34 cellular contexts compared by ENCODE assay signal in the genomic region with DNA sequence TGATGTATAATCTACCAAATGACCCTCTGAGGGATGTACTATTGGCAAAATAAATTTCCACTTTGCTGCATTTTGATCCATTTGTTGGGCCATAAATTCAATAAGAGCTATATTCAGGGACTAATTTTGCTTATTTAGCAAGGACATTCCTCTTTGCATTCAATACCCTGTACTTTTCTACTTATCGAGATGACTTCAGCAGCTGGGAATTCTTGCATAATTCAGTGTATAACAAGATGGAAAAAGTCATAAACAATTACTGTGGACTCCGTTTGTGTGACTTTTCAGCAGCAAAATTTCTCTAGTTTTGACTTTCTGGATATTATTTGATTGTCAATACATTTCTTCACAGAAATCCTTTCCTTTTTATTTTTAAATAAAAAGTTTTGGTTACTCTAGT.
"Had no signal": no experiment of that assay in that cellular context is flagged by ENCODE, and none has a peak within 500 bp of the region (broad histone marks: within the 10 kb centered on the region; RNA-seq: fewer than 3 reads in every experiment).

No MANE protein-coding gene starts in this region.

- ATAC-seq: activated CD8-positive, alpha-beta T cell treated with anti-CD3 and anti-CD28 coated beads for 36 hours; activated T-cell treated with anti-CD3 and anti-CD28 coated beads, Interleukin-2, amount 50 U/mL, for 72 hours; activated T-helper 17 cell treated with anti-CD3 and anti-CD28 coated beads, Interleukin-2, amount 50 U/mL, for 72 hours; Right ventricle myocardium inferior; SK-N-SH treated with all-trans-retinoic acid at 6 μM for 48 hours; T-cell; T-helper 17 cell had no signal

- DNase-seq: activated CD4-positive, alpha-beta T cell treated with anti-CD3 and anti-CD28 coated beads, Interleukin-2, amount 10 ng/mL, durations not matched to agents 24 days and 14 days; activated CD4-positive, alpha-beta T cell treated with anti-CD3 and anti-CD28 coated beads, Interleukin-2, amount 50 U/mL, for 4 hours; activated CD4-positive, CD25-positive, alpha-beta regulatory T cell; activated CD8-positive, alpha-beta T cell treated with anti-CD3 and anti-CD28 coated beads for 36 hours; activated effector memory CD4-positive, alpha-beta T cell treated with anti-CD3 and anti-CD28 coated beads, Interleukin-2, amount 50 U/mL, for 16 hours; activated naive CD4-positive, alpha-beta T cell; activated naive CD8-positive, alpha-beta T cell treated with anti-CD3 and anti-CD28 coated beads, Interleukin-2, amount 10 ng/mL, durations not matched to agents 7 days and 5 days; activated T-cell treated with anti-CD3 and anti-CD28 coated beads, Interleukin-2, amount 50 U/mL, for 1 hour; activated T-cell treated with anti-CD3 and anti-CD28 coated beads, Interleukin-2, amount 50 U/mL, for 72 hours; adrenal gland; anterior cingulate cortex; brain microvascular endothelial cell; Kasumi-1; KG1; MG63; NCI-H1048; NCI-H1105 treated with DMSO at 0.1 percent for 48 hours; NCI-H1436; NCI-H1694; NCI-H1930; NCI-H345; NCI-H524 treated with DMSO at 0.1 percent for 48 hours; NCI-H748 treated with DMSO at 0.1 percent for 48 hours; NK-92 treated with Interleukin-12 subunit alpha and Interleukin-12 subunit beta, amount 100 ng/mL, for 24 hours; PC-9; SIG-M5; T-cell; T-helper 17 cell; WERI-Rb-1 had no signal

- H3K27me3 ChIP-seq: adrenal gland, brain microvascular endothelial cell, cardiac muscle cell, MG63 had no signal

- H3K4me2 ChIP-seq: PC-9 had no signal

- H3K4me3 ChIP-seq: adrenal gland, cardiac muscle cell, MG63, PC-9 had no signal

- H2AFZ ChIP-seq: PC-9 had no signal

- H3K27ac ChIP-seq: adrenal gland, brain microvascular endothelial cell, cardiac muscle cell, PC-9, RWPE1, WERI-Rb-1 had no signal

- H3K36me3 ChIP-seq: adrenal gland, brain microvascular endothelial cell, cardiac muscle cell, MG63, WERI-Rb-1 had no signal

- H3K4me1 ChIP-seq: adrenal gland had no signal

- H3K9me3 ChIP-seq: adrenal gland, MG63 had no signal
